ENCODE assay signal across 1 cellular context in genomic region chr1:65279092-65279448, GRCh38.
TF ChIP-seq lines count a peak whose summit lies in the region.

No MANE protein-coding gene starts in this region.

TF ChIP-seq in H1, 55 proteins besides CTCF, POLR2A, EP300 and RAD21:
- peak; percentile 91 for TF ChIP-seq ASH2L (IDR thresholded peaks at IDR 0.05; ENCODE audit: low read length)
- peak in 1 of 2 experiments; percentile 77; a peak in 1 of 4 replicates for TF ChIP-seq HDAC2 (IDR thresholded peaks at IDR 0.05; ENCODE audit: borderline replicate concordance in 1 of 2, low read depth in 2 of 2, low read length in 2 of 2)
- TF ChIP-seq TCF12 (IDR thresholded peaks at IDR 0.05; ENCODE audit: low read depth, low read length) = 0 out of 2 replicates have a peak, but pooled peaks have one; percentile 30
- no peak for TF ChIP-seq SIX5 (IDR thresholded peaks at IDR 0.05; ENCODE audit: low read depth, low read length)
- no peak for TF ChIP-seq YY1 (IDR thresholded peaks at IDR 0.05; ENCODE audit: low read depth, low read length)
- no peak for TF ChIP-seq GABPA (IDR thresholded peaks at IDR 0.05; ENCODE audit: borderline replicate concordance, insufficient read depth, low read length)
- TF ChIP-seq SP1 (IDR thresholded peaks at IDR 0.05; ENCODE audit: low read depth, low read length) = peak; percentile 32; the same call in 1 of the 2 replicates
